13 cellular contexts compared by ENCODE assay signal in the genomic region with DNA sequence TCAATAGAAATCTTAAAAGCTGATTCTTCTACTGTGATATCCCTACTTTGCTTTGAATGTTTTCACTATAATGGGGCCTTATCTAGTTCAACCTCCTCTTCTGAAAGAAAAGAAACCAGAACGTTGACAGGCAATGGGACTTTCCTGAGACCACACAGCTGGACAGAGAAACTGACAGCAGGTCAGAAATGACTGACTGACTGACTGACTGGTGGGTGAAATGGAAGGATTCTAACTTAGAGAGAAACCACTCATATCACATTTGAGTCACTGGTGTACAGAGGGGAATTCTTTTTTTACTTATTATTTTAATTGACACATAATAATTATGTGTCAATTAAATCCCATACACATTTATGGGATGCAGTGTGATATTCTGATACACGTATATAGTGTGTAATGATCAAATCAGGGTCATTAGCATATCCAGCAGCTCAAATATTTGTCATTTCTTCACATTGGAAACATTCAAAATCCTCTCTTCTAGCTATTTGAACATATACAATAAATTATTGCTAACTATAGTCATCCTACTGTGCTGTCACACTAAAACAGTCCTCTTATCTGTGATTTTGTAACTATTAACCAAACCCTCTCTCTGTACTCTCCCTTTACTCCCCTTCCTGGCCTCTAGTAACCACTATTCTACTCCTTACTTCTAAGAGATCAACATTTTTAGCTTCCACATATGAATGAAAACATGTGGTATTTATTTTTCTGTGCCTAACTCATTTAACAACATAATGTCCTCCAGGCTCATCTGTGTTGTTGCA.
A peak's percentile ranks its signal among the peaks of the same experiment; 100 is the strongest.
DNase-seq lines count a peak whose midpoint lies in the region; ATAC-seq and TF ChIP-seq lines count a peak whose summit lies in the region.
"Had no signal": no experiment of that assay in that cellular context is flagged by ENCODE, and none has a peak within 500 bp of the region (broad histone marks: within the 10 kb centered on the region; RNA-seq: fewer than 3 reads in every experiment).

No MANE protein-coding gene starts in this region.

- no peak overlapping the region for H3K27ac ChIP-seq in parathyroid adenoma
- H3K27ac ChIP-seq in CD4-positive, alpha-beta T cell (ENCODE audit: low read depth, low read length): no peak overlapping the region
- H3K27ac ChIP-seq in substantia nigra (ENCODE audit: low read depth, low read length, poor library complexity, severe bottlenecking): no peak overlapping the region

- H3K27me3 ChIP-seq in parathyroid adenoma (ENCODE audit: control insufficient read depth, insufficient read depth, low read length): no peaks in the 10 kb centered on the region
- no peaks in the 10 kb centered on the region for H3K27me3 ChIP-seq in CD4-positive, alpha-beta T cell (ENCODE audit: control insufficient read depth, insufficient read depth, low read length)

- ATAC-seq in GM18873 (IDR thresholded peaks at IDR 0.05; ENCODE audit: low FRiP score, unreplicated experiment) (peak; percentile 95), GM21529 (IDR thresholded peaks at IDR 0.05; ENCODE audit: unreplicated experiment) (peak; percentile 95), HG03066 (IDR thresholded peaks at IDR 0.05; ENCODE audit: low read depth, unreplicated experiment) (peak; percentile 89)
- no peak for ATAC-seq in CD4-positive, alpha-beta T cell (ENCODE audit: poor library complexity)

- POLR2A ChIA-PET in CD4-positive, alpha-beta T cell (lab: Charles Lee): no interaction called here

- H2AFZ ChIP-seq in parathyroid adenoma: peak overlapping the region; percentile 13

- no peak overlapping the region for H3K4me2 ChIP-seq in parathyroid adenoma (ENCODE audit: low read length)

- DNase-seq in CD4-positive, alpha-beta T cell: no peak
- DNase-seq in NCI-H226 (no peak), substantia nigra (lab: John Stamatoyannopoulos, UW) (no peak)
- no peak for DNase-seq in stimulated activated CD4-positive, alpha-beta T cell treated with anti-CD3 and anti-CD28 coated beads, Interleukin-4, amount 100 ng/mL, for 1 hour
- DNase-seq: activated CD8-positive, alpha-beta memory T cell treated with anti-CD3 and anti-CD28 coated beads for 24 hours; foreskin melanocyte; NCI-H1694 had no signal

- intact Hi-C loops in CD4-positive, alpha-beta T cell (cut with DNase I, micrococcal nuclease): no loop called here

- H3K4me3 Mint-ChIP-seq in CD4-positive, alpha-beta T cell: no peak overlapping the region
- H3K4me3 Mint-ChIP-seq: dendritic cell treated with granulocyte-macrophage colony-stimulating factor and Interleukin-4, amounts not matched to agents 40 ng/mL and 50 ng/mL, for 4 days; T-helper 1 cell treated with Interleukin-12 subunit alpha and Interleukin-12 subunit beta and Interleukin-4 antibody, amounts not matched to agents 30 μg/mL and 1 μg/mL, for 36 hours had no signal

- H3K9me3 Mint-ChIP-seq in CD4-positive, alpha-beta T cell: peaks cover 3% of the 10 kb centered on the region
- H3K9me3 Mint-ChIP-seq: T-helper 1 cell treated with Interleukin-12 subunit alpha and Interleukin-12 subunit beta and Interleukin-4 antibody, amounts not matched to agents 30 μg/mL and 1 μg/mL, for 36 hours had no signal

- H3K4me1 ChIP-seq in parathyroid adenoma: peaks cover 5% of the 10 kb centered on the region

- no peaks in the 10 kb centered on the region for H3K36me3 Mint-ChIP-seq in CD4-positive, alpha-beta T cell (ENCODE audit: low read depth)

- H3K4me1 Mint-ChIP-seq in CD4-positive, alpha-beta T cell (ENCODE audit: low read depth): no peaks in the 10 kb centered on the region

- no peak overlapping the region for H3K4me3 ChIP-seq in parathyroid adenoma (ENCODE audit: low read depth, low read length)

- H3K79me2 ChIP-seq in parathyroid adenoma: no peaks in the 10 kb centered on the region

- no peaks in the 10 kb centered on the region for H3K36me3 ChIP-seq in parathyroid adenoma (ENCODE audit: control insufficient read depth, insufficient read depth, low read length)

- TF ChIP-seq CTCF in parathyroid adenoma (IDR thresholded peaks at IDR 0.05): no peak
- TF ChIP-seq CTCF in CD4-positive, alpha-beta T cell (IDR thresholded peaks at IDR 0.05): no peak

- H3K9ac ChIP-seq in parathyroid adenoma: no peak overlapping the region

- CTCF ChIA-PET in CD4-positive, alpha-beta T cell (lab: Charles Lee): interaction anchor here (0.5 kb wide), 1 partner anchor 73 kb away, joined by 3 read pairs; no protein-coding TSS in a partner anchor

- no peak overlapping the region for H3K27ac Mint-ChIP-seq in CD4-positive, alpha-beta T cell
- H3K27ac Mint-ChIP-seq: dendritic cell treated with granulocyte-macrophage colony-stimulating factor and Interleukin-4, amounts not matched to agents 40 ng/mL and 50 ng/mL, for 4 days; T-helper 1 cell treated with Interleukin-12 subunit alpha and Interleukin-12 subunit beta and Interleukin-4 antibody, amounts not matched to agents 30 μg/mL and 1 μg/mL, for 36 hours had no signal

- no peaks in the 10 kb centered on the region for H3K9me3 ChIP-seq in parathyroid adenoma (ENCODE audit: control insufficient read depth, low read length)
- H3K9me3 ChIP-seq in CD4-positive, alpha-beta T cell (ENCODE audit: control insufficient read depth, low read length): no peaks in the 10 kb centered on the region

- H3K27me3 Mint-ChIP-seq in CD4-positive, alpha-beta T cell: peaks cover 15% of the 10 kb centered on the region
- H3K27me3 Mint-ChIP-seq: dendritic cell treated with granulocyte-macrophage colony-stimulating factor and Interleukin-4, amounts not matched to agents 40 ng/mL and 50 ng/mL, for 4 days had no signal
